17 cellular contexts compared by ENCODE assay signal in genomic region chr10:11191673-11192072, GRCh38.
DNase-seq lines count a peak whose midpoint lies in the region; ATAC-seq, FAIRE-seq and TF ChIP-seq lines count a peak whose summit lies in the region.
"Had no signal": no experiment of that assay in that cellular context is flagged by ENCODE, and none has a peak within 500 bp of the region (broad histone marks: within the 10 kb centered on the region; RNA-seq: fewer than 3 reads in every experiment).

No MANE protein-coding gene starts in this region.

- H3K9me3 Mint-ChIP-seq in T-helper 2 cell treated with Interferon-gamma antibody and Interleukin-4, amounts not matched to agents 5 μg/mL and 100 μg/mL, for 36 hours = no peaks in the 10 kb centered on the region
- H3K9me3 Mint-ChIP-seq in T-cell = no peaks in the 10 kb centered on the region

- no peaks in the 10 kb centered on the region for H4K20me1 ChIP-seq in H1 (replicated peaks in 1 of 2; ENCODE audit: control insufficient read depth in 1 of 2, insufficient read depth in 2 of 2, low read length in 2 of 2)

- POLR2A ChIA-PET in T-cell (lab: Charles Lee) (interaction anchor here in 1 of 2 donors (0.5 kb wide), 1 partner anchor 52 kb away, joined by 4 read pairs; no protein-coding TSS in a partner anchor), H1 (lab: Charles Lee; ENCODE audit: partially characterized antibody) (interaction anchor here (1.1 kb wide), 1 partner anchor 20 kb away, joined by 3 read pairs; no protein-coding TSS in a partner anchor)

- H2AK5ac ChIP-seq in H1 (ENCODE audit: low read depth, low read length) = no peak overlapping the region

- no peak overlapping the region for H2BK120ac ChIP-seq in H1 (replicated peaks; ENCODE audit: low read depth, low read length)

- TF ChIP-seq POLR2A in H1 (IDR thresholded peaks at IDR 0.05; ENCODE audit: control extremely low read depth in 1 of 2, low read depth in 2 of 2, low read length in 2 of 2) = no peak

- H3K4ac ChIP-seq in H1 (replicated peaks; ENCODE audit: insufficient read length, low read depth, low read length) = no peak overlapping the region

- H3K56ac ChIP-seq in H1 (replicated peaks; ENCODE audit: insufficient read length, low read depth, low read length) = no peak overlapping the region

- peaks cover 2 to 19% (median 9%) of the 10 kb centered on the region in 4 experiments for H3K4me1 ChIP-seq in H1 (replicated peaks in 1 of 4; ENCODE audit: control insufficient read depth in 3 of 4, insufficient read depth in 4 of 4, low read length in 3 of 4)
- H3K4me1 ChIP-seq in psoas muscle = peaks cover 18% of the 10 kb centered on the region

- no peak overlapping the region for H2AFZ ChIP-seq in H1 (ENCODE audit: low read length)
- H2AFZ ChIP-seq: GM23248 had no signal

- 95% methylated on average over 5 of the region's 5 CpGs; no CpG with 5 or more reads in 1 of the 2 experiments for WGBS in H1 (ENCODE audit: extremely low coverage in 1 of 2, insufficient coverage in 1 of 2, insufficient read length in 1 of 2, insufficient replicate concordance in 2 of 2, low coverage in 1 of 2, low lambda C conversion rate in 2 of 2, missing lambda C conversion rate in 1 of 2), 2 experiments
- WGBS in psoas muscle, 3 donors = 62 to 79% (median 64%) methylated on average over 5 of the region's 5 CpGs

- H3K4me3 ChIP-seq in H1 (ENCODE audit: extremely low read depth in 1 of 4, insufficient read depth in 2 of 4, low read depth in 3 of 4, low read length in 4 of 4) (no peak overlapping the region), psoas muscle (no peak overlapping the region)
- H3K4me3 ChIP-seq: GM23248 had no signal

- no peaks in the 10 kb centered on the region for H3K27me3 Mint-ChIP-seq in T-helper 2 cell treated with Interferon-gamma antibody and Interleukin-4, amounts not matched to agents 5 μg/mL and 100 μg/mL, for 36 hours (ENCODE audit: low read depth)
- no peaks in the 10 kb centered on the region for H3K27me3 Mint-ChIP-seq in T-cell

- H3K14ac ChIP-seq in H1 (ENCODE audit: insufficient read length) = no peak overlapping the region

- peaks cover 62% of the 10 kb centered on the region for H3K4me1 Mint-ChIP-seq in T-helper 2 cell treated with Interferon-gamma antibody and Interleukin-4, amounts not matched to agents 5 μg/mL and 100 μg/mL, for 36 hours (ENCODE audit: low read depth)
- H3K4me1 Mint-ChIP-seq in T-cell = peaks cover 96 to 99% (median 97%) of the 10 kb centered on the region in 3 donors

- intact Hi-C loops in psoas muscle (cut with DNase I) = no loop called here

- CTCF ChIA-PET in T-cell (lab: Charles Lee) (no interaction called here), H1 (lab: Charles Lee; ENCODE audit: partially characterized antibody) (interaction anchor here (0.6 to 1.7 kb wide), 2 partner anchors 10 to 20 kb away, joined by 3 to 9 read pairs; no protein-coding TSS in a partner anchor)

- FAIRE-seq in H1 (lab: Jason Lieb, UNC) = no peak
- FAIRE-seq: A204.1 had no signal

- no peak for TF ChIP-seq CTCF in H1 (IDR thresholded peaks at IDR 0.05; ENCODE audit: control extremely low read depth in 1 of 3, insufficient read depth in 1 of 3, low read depth in 1 of 3, low read length in 3 of 3)
- no peak for TF ChIP-seq CTCF in psoas muscle (IDR thresholded peaks at IDR 0.05)
- TF ChIP-seq CTCF in GM10266 (IDR thresholded peaks at IDR 0.05; ENCODE audit: control insufficient read depth, insufficient read depth, low read depth, missing control alignments) = no peak

- H2BK5ac ChIP-seq in H1 (ENCODE audit: low read depth, low read length) = no peak overlapping the region

- no peak for TF ChIP-seq EP300 in H1 (IDR thresholded peaks at IDR 0.05; ENCODE audit: borderline replicate concordance in 1 of 2, low read depth in 2 of 2, low read length in 2 of 2)

- H3K36me3 Mint-ChIP-seq in T-helper 2 cell treated with Interferon-gamma antibody and Interleukin-4, amounts not matched to agents 5 μg/mL and 100 μg/mL, for 36 hours (ENCODE audit: low read depth) = peaks cover 78% of the 10 kb centered on the region
- H3K36me3 Mint-ChIP-seq in T-cell = peaks cover 79% of the 10 kb centered on the region

- no peak overlapping the region for H3K9ac ChIP-seq in H1 (replicated peaks in 1 of 4; ENCODE audit: extremely low read depth in 1 of 4, low read depth in 3 of 4, low read length in 3 of 4)
- H3K9ac ChIP-seq: GM23248, KMS-11 had no signal

- H3K23ac ChIP-seq in H1 (ENCODE audit: insufficient read length) = no peak overlapping the region

- H3K27ac ChIP-seq in H1 (ENCODE audit: low read depth, low read length) = no peak overlapping the region
- no peak overlapping the region for H3K27ac ChIP-seq in psoas muscle
- H3K27ac ChIP-seq: brain microvascular endothelial cell, GM23248, KMS-11 had no signal

- H3K36me3 ChIP-seq in H1 (ENCODE audit: control insufficient read depth in 2 of 4, insufficient read depth in 4 of 4, low read length in 3 of 4) (peaks cover 0 to 2% (median 0%) of the 10 kb centered on the region in 4 experiments; a peak in 1 of 8 replicates), psoas muscle (ENCODE audit: insufficient read depth in 1 of 2, low read depth in 1 of 2) (no peaks in the 10 kb centered on the region)
- H3K36me3 ChIP-seq: brain microvascular endothelial cell had no signal

- no peaks in the 10 kb centered on the region for H3K79me2 ChIP-seq in H1 (ENCODE audit: control insufficient read depth in 1 of 2, insufficient read depth in 2 of 2, low read length in 2 of 2)

- no peaks in the 10 kb centered on the region for H3K23me2 ChIP-seq in H1 (ENCODE audit: low read depth, low read length)

- no peak overlapping the region for H3K4me3 Mint-ChIP-seq in T-helper 2 cell treated with Interferon-gamma antibody and Interleukin-4, amounts not matched to agents 5 μg/mL and 100 μg/mL, for 36 hours
- peak overlapping the region in 1 of 3 donors; percentile 61 for H3K4me3 Mint-ChIP-seq in T-cell
- H3K4me3 Mint-ChIP-seq: nephron progenitor cell had no signal

- H2BK15ac ChIP-seq in H1 (ENCODE audit: low read length) = no peak overlapping the region

- no peaks in the 10 kb centered on the region for H3K27me3 ChIP-seq in H1 (replicated peaks in 1 of 4; ENCODE audit: control insufficient read depth in 3 of 4, extremely low read depth in 1 of 4, insufficient read depth in 3 of 4, low read length in 3 of 4)
- no peaks in the 10 kb centered on the region for H3K27me3 ChIP-seq in psoas muscle (ENCODE audit: insufficient read depth in 3 of 3, low read length in 2 of 3)
- H3K27me3 ChIP-seq: brain microvascular endothelial cell had no signal

- no peak overlapping the region for H3K18ac ChIP-seq in H1 (ENCODE audit: extremely low read depth, low read length)

- no peak overlapping the region; the same call in 1 of the 2 replicates for H2BK20ac ChIP-seq in H1 (ENCODE audit: low read length)

- peak overlapping the region; percentile 29; the same call in 1 of the 2 replicates for H2BK12ac ChIP-seq in H1 (ENCODE audit: low read depth, low read length)

- DNase-seq in T-helper 2 cell treated with Interferon-gamma antibody and Interleukin-4, amounts not matched to agents 5 μg/mL and 100 μg/mL, for 36 hours (ENCODE audit: low spot score) = no peak
- no peak for DNase-seq in T-helper 2 cell
- no peak for DNase-seq in T-cell
- DNase-seq in H1 (ENCODE audit: low read depth in 1 of 2, low spot score in 2 of 2) = no peak
- no peak for DNase-seq in psoas muscle
- DNase-seq in GM10266 (ENCODE audit: extremely low spot score) = no peak
- DNase-seq in SHP77 treated with DMSO at 0.1 percent for 48 hours (lab: John Stamatoyannopoulos, UW) = no peak
- DNase-seq: brain microvascular endothelial cell, GM23248, NCI-H1105, NCI-H345, nephron progenitor cell, SIG-M5, T1000 had no signal

- H3K27ac Mint-ChIP-seq in T-helper 2 cell treated with Interferon-gamma antibody and Interleukin-4, amounts not matched to agents 5 μg/mL and 100 μg/mL, for 36 hours = peak overlapping the region; percentile 32
- peak overlapping the region; percentile 58 to 83 for H3K27ac Mint-ChIP-seq in T-cell
- H3K27ac Mint-ChIP-seq: nephron progenitor cell had no signal

- no peak overlapping the region for H4K5ac ChIP-seq in H1 (ENCODE audit: insufficient read length, low read depth, low read length)

- H3K9me3 ChIP-seq in H1 (ENCODE audit: insufficient read depth in 2 of 2, low read depth in 1 of 2, low read length in 1 of 2) (no peaks in the 10 kb centered on the region), psoas muscle (no peaks in the 10 kb centered on the region)

- no peaks in the 10 kb centered on the region for H3K79me1 ChIP-seq in H1 (ENCODE audit: low read depth, low read length)

- no peak overlapping the region for H4K8ac ChIP-seq in H1 (ENCODE audit: extremely low read depth, insufficient read depth, low read length)

- H4K91ac ChIP-seq in H1 (replicated peaks; ENCODE audit: insufficient read length, low read length) = no peak overlapping the region

- no peak overlapping the region for H3K4me2 ChIP-seq in H1 (ENCODE audit: insufficient read depth in 1 of 2, low read depth in 2 of 2, low read length in 2 of 2)
- H3K4me2 ChIP-seq: KMS-11 had no signal

- ATAC-seq in T-cell (replicated peaks in 1 of 4) = peak in 1 of 4 experiments; percentile 6
- ATAC-seq in psoas muscle = peak in 3 of 4 donors; percentile 5 to 39 (median 12)
- no peak for ATAC-seq in HG02759 (IDR thresholded peaks at IDR 0.05; ENCODE audit: unreplicated experiment)

- TF ChIP-seq RAD21 in H1 (IDR thresholded peaks at IDR 0.05 in 1 of 2, conservative IDR thresholded peaks at IDR 0.05 in 1 of 2; ENCODE audit: low read depth in 2 of 2, low read length in 2 of 2) = no peak

TF ChIP-seq in H1, 55 proteins besides CTCF, POLR2A, EP300 and RAD21:
- no peak for TF ChIP-seq RFX5 (IDR thresholded peaks at IDR 0.05; ENCODE audit: borderline replicate concordance, low read depth, low read length)
- no peak for TF ChIP-seq KDM5A (IDR thresholded peaks at IDR 0.05; ENCODE audit: low read length)
- TF ChIP-seq SIN3A (conservative IDR thresholded peaks at IDR 0.05 in 1 of 2, IDR thresholded peaks at IDR 0.05 in 1 of 2; ENCODE audit: low read depth in 1 of 2, low read length in 2 of 2) = no peak
- no peak for TF ChIP-seq SUZ12 (IDR thresholded peaks at IDR 0.05; ENCODE audit: low read length)
- TF ChIP-seq MAX (IDR thresholded peaks at IDR 0.05) = no peak
- TF ChIP-seq BRCA1 (IDR thresholded peaks at IDR 0.05; ENCODE audit: low read depth, low read length) = no peak
- no peak for TF ChIP-seq ATF3 (IDR thresholded peaks at IDR 0.05; ENCODE audit: insufficient read depth, low read depth, low read length)
- no peak for TF ChIP-seq TAF1 (IDR thresholded peaks at IDR 0.05; ENCODE audit: low read depth, low read length)
- no peak for TF ChIP-seq RBBP5 (IDR thresholded peaks at IDR 0.05; ENCODE audit: borderline replicate concordance, low read depth, low read length)
- no peak for TF ChIP-seq PHF8 (conservative IDR thresholded peaks at IDR 0.05; ENCODE audit: low read depth, low read length)
